ENCODE assay signal across 1 cellular context in the genomic region with DNA sequence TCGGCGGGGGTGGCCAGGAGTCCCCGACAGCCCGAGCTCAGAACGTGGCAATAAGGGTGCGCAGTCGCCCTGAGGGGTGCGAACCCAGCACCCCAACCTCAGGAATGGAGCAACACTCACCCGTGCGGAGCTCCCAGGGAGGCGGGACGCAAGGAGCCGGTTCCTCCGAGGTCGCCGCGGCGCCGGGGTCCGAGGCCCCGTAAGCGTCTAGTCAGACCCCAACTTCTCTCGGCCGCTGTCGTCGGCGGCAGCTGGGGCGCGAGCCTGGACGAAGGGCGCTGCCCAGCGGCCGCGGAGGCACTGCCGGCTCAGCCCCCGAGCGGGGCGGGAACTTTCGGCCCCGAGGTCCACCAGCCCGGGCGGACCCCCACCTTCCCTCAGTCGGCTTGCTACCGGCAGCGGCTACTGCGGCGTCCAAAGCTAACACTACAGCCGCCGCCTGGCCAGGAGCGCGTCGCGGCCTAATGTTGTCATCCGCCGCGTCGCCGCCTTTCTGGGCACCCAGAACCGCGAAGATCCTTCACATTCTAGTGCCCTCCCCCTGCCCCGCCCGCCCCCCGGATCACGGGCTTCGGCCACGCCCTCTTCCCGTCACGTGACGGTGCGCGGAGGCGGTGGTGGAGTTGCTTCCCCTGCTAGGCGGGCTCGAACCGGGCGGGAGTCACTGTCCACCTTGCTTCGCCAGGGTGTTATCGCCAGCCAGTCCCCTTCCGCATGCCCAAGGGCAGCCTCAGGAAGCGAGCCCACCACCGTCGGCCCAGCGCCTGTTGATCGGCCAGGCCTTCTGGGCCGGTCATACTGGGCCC.
TF ChIP-seq lines count a peak whose summit lies in the region.

A gene with protein sequence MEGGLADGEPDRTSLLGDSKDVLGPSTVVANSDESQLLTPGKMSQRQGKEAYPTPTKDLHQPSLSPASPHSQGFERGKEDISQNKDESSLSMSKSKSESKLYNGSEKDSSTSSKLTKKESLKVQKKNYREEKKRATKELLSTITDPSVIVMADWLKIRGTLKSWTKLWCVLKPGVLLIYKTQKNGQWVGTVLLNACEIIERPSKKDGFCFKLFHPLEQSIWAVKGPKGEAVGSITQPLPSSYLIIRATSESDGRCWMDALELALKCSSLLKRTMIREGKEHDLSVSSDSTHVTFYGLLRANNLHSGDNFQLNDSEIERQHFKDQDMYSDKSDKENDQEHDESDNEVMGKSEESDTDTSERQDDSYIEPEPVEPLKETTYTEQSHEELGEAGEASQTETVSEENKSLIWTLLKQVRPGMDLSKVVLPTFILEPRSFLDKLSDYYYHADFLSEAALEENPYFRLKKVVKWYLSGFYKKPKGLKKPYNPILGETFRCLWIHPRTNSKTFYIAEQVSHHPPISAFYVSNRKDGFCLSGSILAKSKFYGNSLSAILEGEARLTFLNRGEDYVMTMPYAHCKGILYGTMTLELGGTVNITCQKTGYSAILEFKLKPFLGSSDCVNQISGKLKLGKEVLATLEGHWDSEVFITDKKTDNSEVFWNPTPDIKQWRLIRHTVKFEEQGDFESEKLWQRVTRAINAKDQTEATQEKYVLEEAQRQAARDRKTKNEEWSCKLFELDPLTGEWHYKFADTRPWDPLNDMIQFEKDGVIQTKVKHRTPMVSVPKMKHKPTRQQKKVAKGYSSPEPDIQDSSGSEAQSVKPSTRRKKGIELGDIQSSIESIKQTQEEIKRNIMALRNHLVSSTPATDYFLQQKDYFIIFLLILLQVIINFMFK (minus strand): TSS at position 495 of the 806 bp plus-strand sequence. CDS start 72,220 bp downstream, outside the sequence.

TF ChIP-seq in HCT116, 20 proteins besides CTCF, POLR2A, EP300 and RAD21 (continued from another document):
- TF ChIP-seq, protein P1, sequence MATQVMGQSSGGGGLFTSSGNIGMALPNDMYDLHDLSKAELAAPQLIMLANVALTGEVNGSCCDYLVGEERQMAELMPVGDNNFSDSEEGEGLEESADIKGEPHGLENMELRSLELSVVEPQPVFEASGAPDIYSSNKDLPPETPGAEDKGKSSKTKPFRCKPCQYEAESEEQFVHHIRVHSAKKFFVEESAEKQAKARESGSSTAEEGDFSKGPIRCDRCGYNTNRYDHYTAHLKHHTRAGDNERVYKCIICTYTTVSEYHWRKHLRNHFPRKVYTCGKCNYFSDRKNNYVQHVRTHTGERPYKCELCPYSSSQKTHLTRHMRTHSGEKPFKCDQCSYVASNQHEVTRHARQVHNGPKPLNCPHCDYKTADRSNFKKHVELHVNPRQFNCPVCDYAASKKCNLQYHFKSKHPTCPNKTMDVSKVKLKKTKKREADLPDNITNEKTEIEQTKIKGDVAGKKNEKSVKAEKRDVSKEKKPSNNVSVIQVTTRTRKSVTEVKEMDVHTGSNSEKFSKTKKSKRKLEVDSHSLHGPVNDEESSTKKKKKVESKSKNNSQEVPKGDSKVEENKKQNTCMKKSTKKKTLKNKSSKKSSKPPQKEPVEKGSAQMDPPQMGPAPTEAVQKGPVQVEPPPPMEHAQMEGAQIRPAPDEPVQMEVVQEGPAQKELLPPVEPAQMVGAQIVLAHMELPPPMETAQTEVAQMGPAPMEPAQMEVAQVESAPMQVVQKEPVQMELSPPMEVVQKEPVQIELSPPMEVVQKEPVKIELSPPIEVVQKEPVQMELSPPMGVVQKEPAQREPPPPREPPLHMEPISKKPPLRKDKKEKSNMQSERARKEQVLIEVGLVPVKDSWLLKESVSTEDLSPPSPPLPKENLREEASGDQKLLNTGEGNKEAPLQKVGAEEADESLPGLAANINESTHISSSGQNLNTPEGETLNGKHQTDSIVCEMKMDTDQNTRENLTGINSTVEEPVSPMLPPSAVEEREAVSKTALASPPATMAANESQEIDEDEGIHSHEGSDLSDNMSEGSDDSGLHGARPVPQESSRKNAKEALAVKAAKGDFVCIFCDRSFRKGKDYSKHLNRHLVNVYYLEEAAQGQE (IDR thresholded peaks at IDR 0.05; ENCODE audit: low read depth): no peak
- TF ChIP-seq ELF1 (IDR thresholded peaks at IDR 0.05; ENCODE audit: borderline replicate concordance, low read depth) (peak; percentile 63), SIN3A (IDR thresholded peaks at IDR 0.05; ENCODE audit: low read depth) (peak; percentile 87), ZFX (IDR thresholded peaks at IDR 0.05) (peak; percentile 51), YY1 (IDR thresholded peaks at IDR 0.05; ENCODE audit: extremely low read depth, insufficient replicate concordance, low read depth, low read length) (peak; percentile 56), SRF (IDR thresholded peaks at IDR 0.05; ENCODE audit: low read depth) (peak; percentile 70; the same call in 1 of the 2 replicates), CEBPB (IDR thresholded peaks at IDR 0.05; ENCODE audit: low read depth) (no peak), ZNF274 (IDR thresholded peaks at IDR 0.05; ENCODE audit: low read depth, low read length) (no peak), TCF7L2 (IDR thresholded peaks at IDR 0.05; ENCODE audit: borderline replicate concordance, extremely low read depth, insufficient read depth, insufficient read length) (peak; percentile 33), EZH2phosphoT487 (IDR thresholded peaks at IDR 0.05; ENCODE audit: borderline replicate concordance) (no peak)
- TF ChIP-seq, protein P2, sequence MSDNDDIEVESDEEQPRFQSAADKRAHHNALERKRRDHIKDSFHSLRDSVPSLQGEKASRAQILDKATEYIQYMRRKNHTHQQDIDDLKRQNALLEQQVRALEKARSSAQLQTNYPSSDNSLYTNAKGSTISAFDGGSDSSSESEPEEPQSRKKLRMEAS (IDR thresholded peaks at IDR 0.05): peak; percentile 93
- TF ChIP-seq, protein P3, sequence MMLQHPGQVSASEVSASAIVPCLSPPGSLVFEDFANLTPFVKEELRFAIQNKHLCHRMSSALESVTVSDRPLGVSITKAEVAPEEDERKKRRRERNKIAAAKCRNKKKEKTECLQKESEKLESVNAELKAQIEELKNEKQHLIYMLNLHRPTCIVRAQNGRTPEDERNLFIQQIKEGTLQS (IDR thresholded peaks at IDR 0.05): no peak
TF ChIP-seq in HCT116: peak in this region for 11.
